In the genomic region with DNA sequence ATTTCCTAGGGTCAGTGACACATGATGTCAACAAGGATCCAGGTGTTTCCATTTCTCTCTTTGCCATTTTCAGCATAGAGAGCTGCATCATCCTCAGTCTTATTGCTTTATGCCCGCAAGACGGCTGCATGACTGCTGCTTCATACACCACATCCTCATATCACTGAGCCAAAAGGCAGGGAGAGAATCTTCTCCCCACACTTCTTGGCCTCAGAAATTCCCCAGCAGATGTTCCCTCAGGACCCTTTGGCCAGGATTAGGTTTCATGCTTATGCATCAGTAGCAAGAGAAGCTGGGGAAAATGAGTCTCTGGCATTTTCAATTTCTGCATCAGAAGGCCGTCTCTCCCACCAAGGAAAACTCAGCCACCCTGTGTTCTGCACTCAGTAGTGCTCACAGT, we compare ENCODE assay signal across 33 cellular contexts.
"Had no signal": no experiment of that assay in that cellular context is flagged by ENCODE, and none has a peak within 500 bp of the region (broad histone marks: within the 10 kb centered on the region; RNA-seq: fewer than 3 reads in every experiment).

No MANE protein-coding gene starts in this region.

- DNase-seq: activated B cell treated with CpG ODN at 0.5 μM for 24 hours; activated CD4-positive, alpha-beta memory T cell treated with anti-CD3 and anti-CD28 coated beads for 36 hours; activated CD4-positive, alpha-beta T cell treated with anti-CD3 and anti-CD28 coated beads for 4 hours; activated CD4-positive, alpha-beta T cell treated with anti-CD3 and anti-CD28 coated beads, Interleukin-2, amount 10 ng/mL, durations not matched to agents 24 days and 14 days; activated CD4-positive, alpha-beta T cell treated with anti-CD3 and anti-CD28 coated beads, Interleukin-2, amount 50 U/mL, for 1 hour; activated CD4-positive, alpha-beta T cell treated with anti-CD3 and anti-CD28 coated beads, Interleukin-2, amount 50 U/mL, for 4 hours; activated CD4-positive, CD25-positive, alpha-beta regulatory T cell treated with anti-CD3 and anti-CD28 coated beads, Interleukin-2, amount 50 U/mL, for 72 hours; activated CD8-positive, alpha-beta memory T cell treated with anti-CD3 and anti-CD28 coated beads, Interleukin-2, amount 50 U/mL, for 4 hours; activated CD8-positive, alpha-beta T cell treated with anti-CD3 and anti-CD28 coated beads for 36 hours; activated effector memory CD4-positive, alpha-beta T cell treated with anti-CD3 and anti-CD28 coated beads, Interleukin-2, amount 50 U/mL, for 16 hours; activated gamma-delta T cell treated with Interleukin-2 at 50 U/mL for 16 hours; activated naive CD4-positive, alpha-beta T cell; activated naive CD4-positive, alpha-beta T cell treated with anti-CD3 and anti-CD28 coated beads for 36 hours; activated naive CD4-positive, alpha-beta T cell treated with anti-CD3 and anti-CD28 coated beads, Interleukin-2, amount 50 U/mL, for 16 hours; activated naive CD8-positive, alpha-beta T cell treated with anti-CD3 and anti-CD28 coated beads for 36 hours; activated T-cell treated with anti-CD3 and anti-CD28 coated beads for 4 hours; activated T-cell treated with anti-CD3 and anti-CD28 coated beads, Interleukin-2, amount 50 U/mL, for 1 hour; activated T-cell treated with anti-CD3 and anti-CD28 coated beads, Interleukin-2, amount 50 U/mL, for 4 hours; activated T-cell treated with anti-CD3 and anti-CD28 coated beads, Interleukin-2, amount 50 U/mL, for 72 hours; adrenal gland; amniotic stem cell; aorta; body of pancreas; brain microvascular endothelial cell; caudate nucleus; cerebellar nuclear complex; T-helper 1 cell; T-helper 2 cell; T-helper 9 cell had no signal

- H3K4me3 ChIP-seq: adrenal gland, body of pancreas, cardiac muscle cell had no signal

- H3K9me3 ChIP-seq: adrenal gland, body of pancreas had no signal

- H3K4me1 ChIP-seq: adrenal gland, body of pancreas had no signal

- ATAC-seq: activated CD8-positive, alpha-beta T cell treated with anti-CD3 and anti-CD28 coated beads for 36 hours; activated naive CD4-positive, alpha-beta T cell treated with anti-CD3 and anti-CD28 coated beads, Interleukin-2, amount 50 U/mL, for 72 hours; activated T-cell treated with anti-CD3 and anti-CD28 coated beads, Interleukin-2, amount 50 U/mL, for 4 hours; activated T-cell treated with anti-CD3 and anti-CD28 coated beads, Interleukin-2, amount 50 U/mL, for 72 hours; activated T-helper 17 cell treated with anti-CD3 and anti-CD28 coated beads, Interleukin-2, amount 50 U/mL, for 72 hours; body of pancreas had no signal

- H3K27ac ChIP-seq: adrenal gland, body of pancreas, brain microvascular endothelial cell, cardiac muscle cell, VCaP had no signal

- H3K27me3 ChIP-seq: adrenal gland, body of pancreas, brain microvascular endothelial cell, cardiac muscle cell had no signal

- H3K36me3 ChIP-seq: adrenal gland, brain microvascular endothelial cell, cardiac muscle cell had no signal
